In the genomic region with DNA sequence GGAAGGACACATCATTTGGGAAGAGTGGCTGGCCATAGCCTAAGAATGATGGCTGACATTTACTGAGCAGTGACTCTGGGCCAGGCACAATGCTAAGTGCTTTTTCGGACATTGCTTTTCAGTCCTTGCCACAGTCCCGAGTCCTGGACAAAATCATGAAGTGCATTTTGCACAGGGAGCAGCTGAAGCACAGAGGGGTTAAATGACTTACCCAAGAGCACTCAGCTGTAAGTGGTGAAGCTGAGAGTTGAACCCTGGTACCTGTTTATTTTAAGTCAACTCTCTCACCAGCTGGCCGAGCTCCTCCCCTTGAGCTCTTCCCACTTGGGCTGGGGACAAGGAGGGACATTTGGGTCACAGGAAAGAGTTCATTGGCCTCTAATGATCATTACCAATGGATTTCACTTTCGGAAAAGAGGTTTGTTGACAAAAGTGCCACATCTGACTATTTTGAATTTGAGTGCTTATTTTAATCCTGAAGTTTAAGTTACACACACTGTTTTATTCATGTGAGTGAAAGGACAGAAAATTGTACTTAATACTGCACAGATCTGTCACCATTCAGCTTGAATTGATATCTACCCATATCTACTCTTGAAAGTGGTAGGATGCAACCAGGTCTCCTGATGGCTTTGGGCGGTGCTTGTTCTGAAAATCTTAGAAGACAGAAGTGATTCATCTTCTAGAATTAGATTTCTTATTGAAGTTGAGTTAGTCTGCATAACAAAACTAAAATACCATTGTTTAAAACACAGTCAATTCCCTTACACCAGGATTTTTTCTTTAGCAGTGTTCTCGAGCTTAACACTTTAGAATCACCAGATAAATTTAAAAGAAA, we compare ENCODE assay signal across 2 cellular contexts.
TF ChIP-seq lines count a peak whose summit lies in the region.

No MANE protein-coding gene starts in this region.

TF ChIP-seq in HepG2, 621 proteins besides CTCF, POLR2A, EP300 and RAD21 (continued from another document):
- TF ChIP-seq, protein P1, sequence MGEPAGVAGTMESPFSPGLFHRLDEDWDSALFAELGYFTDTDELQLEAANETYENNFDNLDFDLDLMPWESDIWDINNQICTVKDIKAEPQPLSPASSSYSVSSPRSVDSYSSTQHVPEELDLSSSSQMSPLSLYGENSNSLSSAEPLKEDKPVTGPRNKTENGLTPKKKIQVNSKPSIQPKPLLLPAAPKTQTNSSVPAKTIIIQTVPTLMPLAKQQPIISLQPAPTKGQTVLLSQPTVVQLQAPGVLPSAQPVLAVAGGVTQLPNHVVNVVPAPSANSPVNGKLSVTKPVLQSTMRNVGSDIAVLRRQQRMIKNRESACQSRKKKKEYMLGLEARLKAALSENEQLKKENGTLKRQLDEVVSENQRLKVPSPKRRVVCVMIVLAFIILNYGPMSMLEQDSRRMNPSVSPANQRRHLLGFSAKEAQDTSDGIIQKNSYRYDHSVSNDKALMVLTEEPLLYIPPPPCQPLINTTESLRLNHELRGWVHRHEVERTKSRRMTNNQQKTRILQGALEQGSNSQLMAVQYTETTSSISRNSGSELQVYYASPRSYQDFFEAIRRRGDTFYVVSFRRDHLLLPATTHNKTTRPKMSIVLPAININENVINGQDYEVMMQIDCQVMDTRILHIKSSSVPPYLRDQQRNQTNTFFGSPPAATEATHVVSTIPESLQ (CRISPR knock-in tag; conservative IDR thresholded peaks at IDR 0.05), result no peak
- no peak for TF ChIP-seq TBX2 (CRISPR knock-in tag; IDR thresholded peaks at IDR 0.05; ENCODE audit: borderline replicate concordance)
- TF ChIP-seq ZMYM3 (CRISPR knock-in tag; IDR thresholded peaks at IDR 0.05), result peak; percentile 90
- 0 out of 2 replicates have a peak, but pooled peaks have one; percentile 36 for TF ChIP-seq KDM1A (CRISPR knock-in tag; IDR thresholded peaks at IDR 0.05)
- TF ChIP-seq, protein P2, sequence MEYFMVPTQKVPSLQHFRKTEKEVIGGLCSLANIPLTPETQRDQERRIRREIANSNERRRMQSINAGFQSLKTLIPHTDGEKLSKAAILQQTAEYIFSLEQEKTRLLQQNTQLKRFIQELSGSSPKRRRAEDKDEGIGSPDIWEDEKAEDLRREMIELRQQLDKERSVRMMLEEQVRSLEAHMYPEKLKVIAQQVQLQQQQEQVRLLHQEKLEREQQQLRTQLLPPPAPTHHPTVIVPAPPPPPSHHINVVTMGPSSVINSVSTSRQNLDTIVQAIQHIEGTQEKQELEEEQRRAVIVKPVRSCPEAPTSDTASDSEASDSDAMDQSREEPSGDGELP (IDR thresholded peaks at IDR 0.05; ENCODE audit: borderline replicate concordance, low read depth), result peak; percentile 46; the same call in 1 of the 2 replicates

TF ChIP-seq in WTC11, 78 proteins besides CTCF, POLR2A, EP300 and RAD21 (continued from another document):
- TF ChIP-seq, protein P3, sequence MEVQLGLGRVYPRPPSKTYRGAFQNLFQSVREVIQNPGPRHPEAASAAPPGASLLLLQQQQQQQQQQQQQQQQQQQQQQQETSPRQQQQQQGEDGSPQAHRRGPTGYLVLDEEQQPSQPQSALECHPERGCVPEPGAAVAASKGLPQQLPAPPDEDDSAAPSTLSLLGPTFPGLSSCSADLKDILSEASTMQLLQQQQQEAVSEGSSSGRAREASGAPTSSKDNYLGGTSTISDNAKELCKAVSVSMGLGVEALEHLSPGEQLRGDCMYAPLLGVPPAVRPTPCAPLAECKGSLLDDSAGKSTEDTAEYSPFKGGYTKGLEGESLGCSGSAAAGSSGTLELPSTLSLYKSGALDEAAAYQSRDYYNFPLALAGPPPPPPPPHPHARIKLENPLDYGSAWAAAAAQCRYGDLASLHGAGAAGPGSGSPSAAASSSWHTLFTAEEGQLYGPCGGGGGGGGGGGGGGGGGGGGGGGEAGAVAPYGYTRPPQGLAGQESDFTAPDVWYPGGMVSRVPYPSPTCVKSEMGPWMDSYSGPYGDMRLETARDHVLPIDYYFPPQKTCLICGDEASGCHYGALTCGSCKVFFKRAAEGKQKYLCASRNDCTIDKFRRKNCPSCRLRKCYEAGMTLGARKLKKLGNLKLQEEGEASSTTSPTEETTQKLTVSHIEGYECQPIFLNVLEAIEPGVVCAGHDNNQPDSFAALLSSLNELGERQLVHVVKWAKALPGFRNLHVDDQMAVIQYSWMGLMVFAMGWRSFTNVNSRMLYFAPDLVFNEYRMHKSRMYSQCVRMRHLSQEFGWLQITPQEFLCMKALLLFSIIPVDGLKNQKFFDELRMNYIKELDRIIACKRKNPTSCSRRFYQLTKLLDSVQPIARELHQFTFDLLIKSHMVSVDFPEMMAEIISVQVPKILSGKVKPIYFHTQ (CRISPR knock-in tag; IDR thresholded peaks at IDR 0.05), result no peak
